ENCODE assay signal across 1 cellular context in genomic region chr16:71526111-71526998, GRCh38.
TF ChIP-seq lines count a peak whose summit lies in the region.

TSS of gene CHST4 (plus strand) at chr16:71526426. CDS start at chr16:71536678, 10,252 bp downstream.

TF ChIP-seq in HEK293, 187 proteins besides CTCF, POLR2A, EP300 and RAD21 (continued from another document and continues in another):
- TF ChIP-seq ZBTB6 (tag by site-specific recombination; IDR thresholded peaks at IDR 0.05), result no peak
- no peak for TF ChIP-seq ZNF501 (tag by site-specific recombination; IDR thresholded peaks at IDR 0.05)
- TF ChIP-seq KLF17 (tag by site-specific recombination; IDR thresholded peaks at IDR 0.05), result no peak
- no peak for TF ChIP-seq BCL11B (tag by site-specific recombination; IDR thresholded peaks at IDR 0.05; ENCODE audit: low read depth)
- no peak for TF ChIP-seq ZNF704 (tag by site-specific recombination; IDR thresholded peaks at IDR 0.05)
- no peak for TF ChIP-seq ZNF211 (tag by site-specific recombination; IDR thresholded peaks at IDR 0.05; ENCODE audit: low read depth)
- peak; percentile 46 for TF ChIP-seq MZF1 (tag by site-specific recombination; IDR thresholded peaks at IDR 0.05; ENCODE audit: borderline replicate concordance)
- no peak for TF ChIP-seq ZNF629 (tag by site-specific recombination; IDR thresholded peaks at IDR 0.05)
- TF ChIP-seq PRDM6 (tag by site-specific recombination; IDR thresholded peaks at IDR 0.05), result no peak
- no peak for TF ChIP-seq ZNF530 (tag by site-specific recombination; IDR thresholded peaks at IDR 0.05; ENCODE audit: low read depth)
- TF ChIP-seq ZBTB1 (tag by site-specific recombination; IDR thresholded peaks at IDR 0.05), result no peak
- no peak for TF ChIP-seq ZNF791 (tag by site-specific recombination; IDR thresholded peaks at IDR 0.05)
- no peak for TF ChIP-seq ZBTB44 (tag by site-specific recombination; IDR thresholded peaks at IDR 0.05)
- TF ChIP-seq GLIS2 (tag by site-specific recombination; IDR thresholded peaks at IDR 0.05), result no peak
- TF ChIP-seq ZNF37A (tag by site-specific recombination; IDR thresholded peaks at IDR 0.05), result no peak
- TF ChIP-seq ZNF398 (tag by site-specific recombination; IDR thresholded peaks at IDR 0.05), result peak; percentile 12; the same call in 1 of the 2 replicates
- TF ChIP-seq GFI1B (tag by site-specific recombination; IDR thresholded peaks at IDR 0.05), result no peak
- no peak for TF ChIP-seq HOXD13 (CRISPR knock-in tag; IDR thresholded peaks at IDR 0.05; ENCODE audit: borderline replicate concordance)
- no peak for TF ChIP-seq ZNF677 (tag by site-specific recombination; IDR thresholded peaks at IDR 0.05)
- no peak for TF ChIP-seq BCL6B (tag by site-specific recombination; IDR thresholded peaks at IDR 0.05)
- no peak for TF ChIP-seq ZNF19 (tag by site-specific recombination; IDR thresholded peaks at IDR 0.05; ENCODE audit: low read depth)
- TF ChIP-seq ZSCAN5A (tag by site-specific recombination; IDR thresholded peaks at IDR 0.05), result no peak
- TF ChIP-seq ZNF658 (tag by site-specific recombination; IDR thresholded peaks at IDR 0.05), result no peak
- TF ChIP-seq REPIN1 (tag by site-specific recombination; IDR thresholded peaks at IDR 0.05; ENCODE audit: low read depth), result no peak
- no peak for TF ChIP-seq ZBTB10 (tag by site-specific recombination; IDR thresholded peaks at IDR 0.05)
- no peak for TF ChIP-seq RBAK (tag by site-specific recombination; IDR thresholded peaks at IDR 0.05)
- TF ChIP-seq ZNF560 (tag by site-specific recombination; IDR thresholded peaks at IDR 0.05; ENCODE audit: borderline replicate concordance), result no peak
- TF ChIP-seq GLIS1 (tag by site-specific recombination; IDR thresholded peaks at IDR 0.05), result no peak
- no peak for TF ChIP-seq ZNF76 (tag by site-specific recombination; IDR thresholded peaks at IDR 0.05; ENCODE audit: borderline replicate concordance, low read depth)
- TF ChIP-seq KLF7 (tag by site-specific recombination; IDR thresholded peaks at IDR 0.05; ENCODE audit: borderline replicate concordance), result no peak
- TF ChIP-seq ZNF10 (tag by site-specific recombination; IDR thresholded peaks at IDR 0.05), result no peak
- TF ChIP-seq YY2 (tag by site-specific recombination; IDR thresholded peaks at IDR 0.05), result no peak
- TF ChIP-seq ELK4 (IDR thresholded peaks at IDR 0.05; ENCODE audit: borderline replicate concordance, low read depth, low read length), result no peak
- TF ChIP-seq ZNF548 (tag by site-specific recombination; IDR thresholded peaks at IDR 0.05), result no peak
- TF ChIP-seq BCL11A (tag by site-specific recombination; IDR thresholded peaks at IDR 0.05; ENCODE audit: low read depth), result no peak
- no peak for TF ChIP-seq PBX3 (CRISPR knock-in tag; IDR thresholded peaks at IDR 0.05)
- TF ChIP-seq ZNF18 (tag by site-specific recombination; IDR thresholded peaks at IDR 0.05), result no peak
- peak; percentile 89 for TF ChIP-seq ZNF600 (tag by site-specific recombination; IDR thresholded peaks at IDR 0.05)
- TF ChIP-seq KLF10 (tag by site-specific recombination; IDR thresholded peaks at IDR 0.05), result no peak
- no peak for TF ChIP-seq ZSCAN4 (tag by site-specific recombination; IDR thresholded peaks at IDR 0.05)
- TF ChIP-seq ZNF16 (tag by site-specific recombination; IDR thresholded peaks at IDR 0.05; ENCODE audit: low read depth), result no peak
- no peak for TF ChIP-seq ZNF133 (tag by site-specific recombination; IDR thresholded peaks at IDR 0.05)
- no peak for TF ChIP-seq ZNF202 (tag by site-specific recombination; IDR thresholded peaks at IDR 0.05; ENCODE audit: borderline replicate concordance)
